Comparison of ENCODE assay signal across 13 cellular contexts in the genomic region with DNA sequence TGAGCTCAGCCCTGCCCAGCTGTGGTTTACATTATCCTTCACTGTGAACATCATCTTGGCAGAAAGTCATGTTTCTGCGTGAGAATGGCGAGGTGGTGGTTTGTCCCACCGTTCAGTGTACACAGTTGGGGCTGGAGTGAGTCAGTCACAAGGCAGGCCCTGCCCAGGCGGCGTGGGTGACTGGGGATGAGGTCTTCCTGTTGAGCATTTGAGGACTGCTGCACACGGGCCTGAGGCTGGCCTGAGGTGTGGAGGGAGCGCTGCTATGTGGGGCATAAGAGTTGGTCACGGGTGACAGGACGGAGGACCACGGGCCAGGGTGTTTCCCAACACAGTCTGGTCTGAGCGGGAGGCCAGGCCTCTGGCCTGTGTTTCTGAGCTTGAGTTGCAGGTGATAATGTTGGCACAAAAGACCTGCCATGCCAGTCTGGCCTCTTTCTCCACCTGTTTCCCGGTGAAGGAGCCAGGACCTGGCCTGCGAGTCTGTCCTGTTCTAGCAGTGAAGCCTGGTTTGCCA. TPM values are rescaled to one million over a fixed set of nuclear protein-coding genes. Genes with fewer than 3 reads are reported as not detected.
A peak's percentile ranks its signal among the peaks of the same experiment; 100 is the strongest.
DNase-seq lines count a peak whose midpoint lies in the region; ATAC-seq and TF ChIP-seq lines count a peak whose summit lies in the region.
"Had no signal": no experiment of that assay in that cellular context is flagged by ENCODE, and none has a peak within 500 bp of the region (broad histone marks: within the 10 kb centered on the region; RNA-seq: fewer than 3 reads in every experiment).

No MANE protein-coding gene starts in this region.

- H3K27ac Mint-ChIP-seq in type B pancreatic cell = peak overlapping the region; percentile 72
- peak overlapping the region in 1 of 2 donors; percentile 46 for H3K27ac Mint-ChIP-seq in activated naive CD4-positive, alpha-beta T cell treated with anti-CD3 and anti-CD28 coated beads, Interleukin-2, amount 50 U/mL, for 72 hours
- no peak overlapping the region for H3K27ac Mint-ChIP-seq in CD4-positive, alpha-beta T cell
- H3K27ac Mint-ChIP-seq: mesothelial cell of epicardium had no signal

- no peak for ATAC-seq in activated naive CD4-positive, alpha-beta T cell treated with anti-CD3 and anti-CD28 coated beads, Interleukin-2, amount 50 U/mL, for 72 hours
- ATAC-seq in GM18502 (IDR thresholded peaks at IDR 0.05; ENCODE audit: poor library complexity, unreplicated experiment) = no peak
- ATAC-seq in CD4-positive, alpha-beta T cell (ENCODE audit: poor library complexity) = no peak

- no peaks in the 10 kb centered on the region for H3K27me3 Mint-ChIP-seq in type B pancreatic cell
- H3K27me3 Mint-ChIP-seq in CD4-positive, alpha-beta T cell = no peaks in the 10 kb centered on the region

- POLR2A ChIA-PET in CD4-positive, alpha-beta T cell (lab: Charles Lee) = no interaction called here

- H3K4me1 Mint-ChIP-seq in type B pancreatic cell (ENCODE audit: unreplicated experiment) = peaks cover 6% of the 10 kb centered on the region
- H3K4me1 Mint-ChIP-seq in CD4-positive, alpha-beta T cell (ENCODE audit: low read depth) = no peaks in the 10 kb centered on the region
- H3K4me1 Mint-ChIP-seq: mesothelial cell of epicardium had no signal

- H3K9me3 ChIP-seq in CD4-positive, alpha-beta T cell (ENCODE audit: control insufficient read depth, low read length) = no peaks in the 10 kb centered on the region

- no peaks in the 10 kb centered on the region for H3K9me3 Mint-ChIP-seq in type B pancreatic cell
- H3K9me3 Mint-ChIP-seq in activated naive CD4-positive, alpha-beta T cell treated with anti-CD3 and anti-CD28 coated beads, Interleukin-2, amount 50 U/mL, for 72 hours = no peaks in the 10 kb centered on the region
- no peaks in the 10 kb centered on the region for H3K9me3 Mint-ChIP-seq in CD4-positive, alpha-beta T cell
- H3K9me3 Mint-ChIP-seq: H9, mesothelial cell of epicardium had no signal

- no peaks in the 10 kb centered on the region for H3K36me3 Mint-ChIP-seq in type B pancreatic cell
- H3K36me3 Mint-ChIP-seq in activated naive CD4-positive, alpha-beta T cell treated with anti-CD3 and anti-CD28 coated beads, Interleukin-2, amount 50 U/mL, for 72 hours = peaks cover 0 to 6% of the 10 kb centered on the region in 2 donors
- peaks cover 56% of the 10 kb centered on the region for H3K36me3 Mint-ChIP-seq in CD4-positive, alpha-beta T cell (ENCODE audit: low read depth)

- in situ Hi-C loops in astrocyte of the cerebellum (cut with HindIII; ENCODE audit: low sequenced_read_pairs) = no loop called here

- no peaks in the 10 kb centered on the region for H3K27me3 ChIP-seq in CD4-positive, alpha-beta T cell (ENCODE audit: control insufficient read depth, insufficient read depth, low read length)

- TF ChIP-seq CTCF in HFF-Myc (IDR thresholded peaks at IDR 0.05; ENCODE audit: low read depth, low read length, missing control alignments) = no peak
- TF ChIP-seq CTCF in astrocyte of the cerebellum (IDR thresholded peaks at IDR 0.05; ENCODE audit: low read depth, low read length, missing control alignments) = no peak
- no peak for TF ChIP-seq CTCF in type B pancreatic cell (conservative IDR thresholded peaks at IDR 0.05)
- TF ChIP-seq CTCF in CD4-positive, alpha-beta T cell (IDR thresholded peaks at IDR 0.05) = no peak

- CTCF ChIA-PET in CD4-positive, alpha-beta T cell (lab: Charles Lee) = no interaction called here

- intact Hi-C loops in CD4-positive, alpha-beta T cell (cut with DNase I, micrococcal nuclease) = no loop called here

- H3K27ac ChIP-seq in CD4-positive, alpha-beta T cell (ENCODE audit: low read depth, low read length) = no peak overlapping the region

- no peak overlapping the region for H3K4me3 ChIP-seq in HFF-Myc (replicated peaks; ENCODE audit: low read depth, low read length)
- H3K4me3 ChIP-seq in astrocyte of the cerebellum (ENCODE audit: low read depth, low read length) = no peak overlapping the region

- H3K4me3 Mint-ChIP-seq in type B pancreatic cell = no peak overlapping the region
- H3K4me3 Mint-ChIP-seq in CD4-positive, alpha-beta T cell = no peak overlapping the region
- H3K4me3 Mint-ChIP-seq: H9, mesothelial cell of epicardium had no signal

- DNase-seq in HFF-Myc (ENCODE audit: extremely low read depth, low read depth) = peak; percentile 52
- peak; percentile 56 for DNase-seq in astrocyte of the cerebellum (ENCODE audit: low read depth)
- DNase-seq in islet precursor cell = peak; percentile 48
- no peak for DNase-seq in type B pancreatic cell (ENCODE audit: extremely low spot score, unreplicated experiment)
- no peak for DNase-seq in activated naive CD4-positive, alpha-beta T cell treated with anti-CD3 and anti-CD28 coated beads, Interleukin-2, amount 50 U/mL, for 72 hours (ENCODE audit: low spot score in 2 of 2)
- DNase-seq in stimulated activated CD4-positive, alpha-beta T cell treated with anti-CD3 and anti-CD28 coated beads, Interleukin-15, amount 100 ng/mL, for 24 hours = no peak
- no peak for DNase-seq in CD4-positive, alpha-beta T cell
- DNase-seq: effector CD4-positive, alpha-beta T cell; H9; Kasumi-1; OCI-M1 had no signal

RNA-seq across cellular contexts. Expression of gene C19orf33, which starts 13.4 kb away (rescaled TPM):
- total RNA-seq in type B pancreatic cell (ENCODE audit: low replicate concordance) = 46.8 and 270 TPM in 2 replicates
- total RNA-seq in activated naive CD4-positive, alpha-beta T cell treated with anti-CD3 and anti-CD28 coated beads, Interleukin-2, amount 50 U/mL, for 72 hours = not detected
- not detected for total RNA-seq in CD4-positive, alpha-beta T cell
- total RNA-seq: H9 had no signal

RNA-seq across cellular contexts. Expression of gene YIF1B, which starts 25.1 kb away (rescaled TPM):
- total RNA-seq in type B pancreatic cell (ENCODE audit: low replicate concordance) = 41.0 and 42.9 TPM in 2 replicates
- total RNA-seq in activated naive CD4-positive, alpha-beta T cell treated with anti-CD3 and anti-CD28 coated beads, Interleukin-2, amount 50 U/mL, for 72 hours = 10 to 100 TPM; 82.1 to 90.0 TPM
- 10 to 100 TPM; 15.9 to 17.1 TPM for total RNA-seq in CD4-positive, alpha-beta T cell

RNA-seq across cellular contexts. Expression of gene SPINT2, which starts 26.3 kb away (rescaled TPM):
- 243 and 526 TPM in 2 replicates for total RNA-seq in type B pancreatic cell (ENCODE audit: low replicate concordance)
- total RNA-seq in activated naive CD4-positive, alpha-beta T cell treated with anti-CD3 and anti-CD28 coated beads, Interleukin-2, amount 50 U/mL, for 72 hours = 100 to 1,000 TPM in 1 of 2 donors, 10 to 100 TPM in 1; 43.0 to 101 TPM
- total RNA-seq in CD4-positive, alpha-beta T cell = 10 to 100 TPM; 25.4 to 26.5 TPM

RNA-seq across cellular contexts. Expression of gene KCNK6, which starts 29.0 kb away (rescaled TPM):
- total RNA-seq in type B pancreatic cell (ENCODE audit: low replicate concordance) = 5.2 and 14.4 TPM in 2 replicates
- total RNA-seq in activated naive CD4-positive, alpha-beta T cell treated with anti-CD3 and anti-CD28 coated beads, Interleukin-2, amount 50 U/mL, for 72 hours = 10 to 100 TPM; 10.7 to 12.1 TPM
- total RNA-seq in CD4-positive, alpha-beta T cell = 1 to 10 TPM; 3.0 to 3.1 TPM

RNA-seq across cellular contexts. Expression of gene PPP1R14A, which starts 34.5 kb away (rescaled TPM):
- 14.9 and 20.7 TPM in 2 replicates for total RNA-seq in type B pancreatic cell (ENCODE audit: low replicate concordance)
- under 1 TPM; 0.46 to 0.74 TPM for total RNA-seq in activated naive CD4-positive, alpha-beta T cell treated with anti-CD3 and anti-CD28 coated beads, Interleukin-2, amount 50 U/mL, for 72 hours
- total RNA-seq in CD4-positive, alpha-beta T cell = not detected

Comparison
In these comparisons a context has a peak if more than half of its experiments do, and no peak if none do; other contexts are left out.
1. DNase-seq: peak in HFF-Myc (single experiment), astrocyte of the cerebellum (single experiment) and islet precursor cell (single experiment); none in type B pancreatic cell (single experiment), activated naive CD4-positive, alpha-beta T cell treated with anti-CD3 and anti-CD28 coated beads, Interleukin-2, amount 50 U/mL, for 72 hours (0 of 2), stimulated activated CD4-positive, alpha-beta T cell treated with anti-CD3 and anti-CD28 coated beads, Interleukin-15, amount 100 ng/mL, for 24 hours (single experiment) and CD4-positive, alpha-beta T cell (0 of 10).
2. RNA of gene C19orf33, which starts 13.4 kb away (total RNA-seq): 46.8 to 270 TPM in type B pancreatic cell; not detected in CD4-positive, alpha-beta T cell and not detected in activated naive CD4-positive, alpha-beta T cell treated with anti-CD3 and anti-CD28 coated beads, Interleukin-2, amount 50 U/mL, for 72 hours; every median in the first group is over 10 times any median in the second.